In the genomic region with DNA sequence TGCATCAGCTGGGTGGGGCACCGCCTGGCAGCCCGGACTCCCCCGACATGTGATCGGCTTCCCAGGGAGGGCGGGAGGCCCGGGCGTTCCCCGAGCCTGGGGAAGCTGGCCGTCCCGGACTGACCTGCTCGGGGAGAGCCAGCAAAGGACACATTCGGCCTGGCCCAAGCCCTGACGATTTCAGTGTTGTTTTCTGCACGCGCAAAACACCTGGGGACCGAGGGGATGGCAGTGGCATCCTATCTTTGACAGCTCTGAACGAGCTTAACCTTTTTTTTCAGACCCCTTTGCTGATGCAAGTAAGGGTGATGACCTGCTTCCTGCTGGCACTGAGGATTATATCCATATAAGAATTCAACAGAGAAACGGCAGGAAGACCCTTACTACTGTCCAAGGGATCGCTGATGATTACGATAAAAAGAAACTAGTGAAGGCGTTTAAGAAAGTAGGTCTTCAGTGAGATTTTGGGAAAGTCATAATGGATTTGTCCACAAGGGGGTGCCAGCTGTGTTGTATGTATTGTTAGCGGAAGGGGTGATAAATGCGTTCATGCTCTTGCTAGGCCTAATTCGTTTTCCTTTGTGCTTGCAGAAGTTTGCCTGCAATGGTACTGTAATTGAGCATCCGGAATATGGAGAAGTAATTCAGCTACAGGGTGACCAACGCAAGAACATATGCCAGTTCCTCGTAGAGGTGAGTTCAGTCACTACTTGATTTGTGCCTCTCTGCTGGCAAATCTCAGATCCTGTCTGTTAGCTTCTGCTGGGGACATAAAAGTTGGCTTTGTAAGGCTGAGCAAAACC, we compare ENCODE assay signal across 8 cellular contexts. TPM values are rescaled to one million over a fixed set of nuclear protein-coding genes. Genes with fewer than 3 reads are reported as not detected.
DNase-seq lines count a peak whose midpoint lies in the region; ATAC-seq and TF ChIP-seq lines count a peak whose summit lies in the region.

No MANE protein-coding gene starts in this region.

- peak overlapping the region; percentile 92 for H3K4me2 ChIP-seq in osteoblast (ENCODE audit: insufficient read depth, low read length)

- peak; percentile 47 for DNase-seq in activated CD4-positive, CD25-positive, alpha-beta regulatory T cell treated with anti-CD3 and anti-CD28 coated beads, Interleukin-2, amount 50 U/mL, for 16 hours (ENCODE audit: low read depth, low spot score)
- DNase-seq in NCI-H2227 (lab: John Stamatoyannopoulos, UW; ENCODE audit: unreplicated experiment) (peak; percentile 77), fibroblast of gingiva (ENCODE audit: low read depth) (peak; percentile 71), osteoblast (ENCODE audit: insufficient read length, low spot score, missing footprints) (peak; percentile 41), sciatic nerve (ENCODE audit: low spot score) (no peak)
- DNase-seq in activated T-cell treated with anti-CD3 and anti-CD28 coated beads, Interleukin-2, amount 50 U/mL, for 24 hours = no peak

- no peaks in the 10 kb centered on the region for H3K27me3 Mint-ChIP-seq in activated T-cell treated with anti-CD3 and anti-CD28 coated beads, Interleukin-2, amount 50 U/mL, for 24 hours

- H3K4me1 Mint-ChIP-seq in activated T-cell treated with anti-CD3 and anti-CD28 coated beads, Interleukin-2, amount 50 U/mL, for 24 hours (ENCODE audit: low read depth) = peaks cover 34% of the 10 kb centered on the region

- intact Hi-C loops in sciatic nerve (cut with DNase I) = no loop called here

- H3K9me3 Mint-ChIP-seq in activated T-cell treated with anti-CD3 and anti-CD28 coated beads, Interleukin-2, amount 50 U/mL, for 24 hours = no peaks in the 10 kb centered on the region

- peaks cover 61% of the 10 kb centered on the region for H3K36me3 Mint-ChIP-seq in activated T-cell treated with anti-CD3 and anti-CD28 coated beads, Interleukin-2, amount 50 U/mL, for 24 hours (ENCODE audit: low read depth)

- no peaks in the 10 kb centered on the region for H3K27me3 ChIP-seq in osteoblast (ENCODE audit: insufficient read depth, low read length)

- peak overlapping the region; percentile 99 for H3K27ac ChIP-seq in osteoblast (ENCODE audit: low read depth, low read length)

- H3K27ac Mint-ChIP-seq in activated T-cell treated with anti-CD3 and anti-CD28 coated beads, Interleukin-2, amount 50 U/mL, for 24 hours = peak overlapping the region; percentile 99

- H3K4me3 ChIP-seq in osteoblast (ENCODE audit: insufficient read depth, low read length) = peak overlapping the region; percentile 94

- no peak for ATAC-seq in activated CD4-positive, CD25-positive, alpha-beta regulatory T cell treated with anti-CD3 and anti-CD28 coated beads, Interleukin-2, amount 50 U/mL, for 24 hours
- ATAC-seq in sciatic nerve = no peak
- ATAC-seq in GM18867 (IDR thresholded peaks at IDR 0.05; ENCODE audit: unreplicated experiment) = no peak

- peak; percentile 64 for TF ChIP-seq CTCF in osteoblast (IDR thresholded peaks at IDR 0.05; ENCODE audit: extremely low read depth, low read depth, low read length)

- H3K79me2 ChIP-seq in osteoblast (ENCODE audit: insufficient read depth, low read length) = peaks cover 26% of the 10 kb centered on the region

- peak overlapping the region; percentile 97 for H3K4me3 Mint-ChIP-seq in activated T-cell treated with anti-CD3 and anti-CD28 coated beads, Interleukin-2, amount 50 U/mL, for 24 hours

- peaks cover 34% of the 10 kb centered on the region for H4K20me1 ChIP-seq in osteoblast (ENCODE audit: insufficient read depth, low read length)

- H3K4me1 ChIP-seq in osteoblast (ENCODE audit: insufficient read depth, low read length) = peaks cover 20% of the 10 kb centered on the region

- no peaks in the 10 kb centered on the region for H3K9me3 ChIP-seq in osteoblast (ENCODE audit: low read depth, low read length)

- peaks cover 47% of the 10 kb centered on the region for H3K36me3 ChIP-seq in osteoblast (ENCODE audit: insufficient read depth, low read length)

- H2AFZ ChIP-seq in osteoblast (ENCODE audit: low read length) = no peak overlapping the region

RNA-seq across cellular contexts. Expression of a gene that starts 1.0 kb away (rescaled TPM):
- total RNA-seq in osteoblast = 94.5 and 101 TPM in 2 replicates
- total RNA-seq in sciatic nerve = 891 TPM

RNA-seq across cellular contexts. Expression of a gene that starts 22.4 kb away (rescaled TPM):
- total RNA-seq in osteoblast (not detected in 2 replicates), sciatic nerve (not detected)

RNA-seq across cellular contexts. Expression of a gene that starts 44.7 kb away (rescaled TPM):
- total RNA-seq in osteoblast (under 0.01 TPM in 1 of 2 replicates, not detected in the other), sciatic nerve (0.09 TPM)

Comparison
In these comparisons a context has a peak if more than half of its experiments do, and no peak if none do; other contexts are left out.
1. DNase-seq: peak in activated CD4-positive, CD25-positive, alpha-beta regulatory T cell treated with anti-CD3 and anti-CD28 coated beads, Interleukin-2, amount 50 U/mL, for 16 hours (single experiment), NCI-H2227 (single experiment), fibroblast of gingiva (single experiment) and osteoblast (single experiment); none in activated T-cell treated with anti-CD3 and anti-CD28 coated beads, Interleukin-2, amount 50 U/mL, for 24 hours (single experiment) and sciatic nerve (single experiment).